Comparison of ENCODE assay signal across 11 cellular contexts in genomic region chr14:65168840-65169239, GRCh38.
DNase-seq lines count a peak whose midpoint lies in the region; FAIRE-seq and TF ChIP-seq lines count a peak whose summit lies in the region.
"Had no signal": no experiment of that assay in that cellular context is flagged by ENCODE, and none has a peak within 500 bp of the region (broad histone marks: within the 10 kb centered on the region; RNA-seq: fewer than 3 reads in every experiment).

No MANE protein-coding gene starts in this region.

- H3K27me3 ChIP-seq in rectal smooth muscle tissue (ENCODE audit: control insufficient read depth, insufficient read depth, low read length) = peaks cover 3% of the 10 kb centered on the region

- H3K36me3 ChIP-seq in rectal smooth muscle tissue (ENCODE audit: control insufficient read depth, insufficient read depth, low read length) = no peaks in the 10 kb centered on the region

- H3K4me1 ChIP-seq in rectal smooth muscle tissue (ENCODE audit: control insufficient read depth, insufficient read depth, low read length) = peaks cover 4% of the 10 kb centered on the region

- no peak for TF ChIP-seq RAD21 in Ishikawa (IDR thresholded peaks at IDR 0.05; ENCODE audit: low read depth)

- no peaks in the 10 kb centered on the region for H3K9me3 Mint-ChIP-seq in endothelial cell (ENCODE audit: unreplicated experiment)

- no peak overlapping the region for H3K4me3 ChIP-seq in cardiac fibroblast (replicated peaks in 1 of 2; ENCODE audit: low read depth in 2 of 2, low read length in 2 of 2)
- no peak overlapping the region for H3K4me3 ChIP-seq in rectal smooth muscle tissue (ENCODE audit: low read length)

- peaks cover 2% of the 10 kb centered on the region for H3K4me1 Mint-ChIP-seq in endothelial cell (ENCODE audit: unreplicated experiment)

- no peak overlapping the region for H3K27ac Mint-ChIP-seq in endothelial cell (ENCODE audit: unreplicated experiment)

- H3K9ac ChIP-seq in rectal smooth muscle tissue (ENCODE audit: low read length) = no peak overlapping the region

- FAIRE-seq in GM19239 (lab: Jason Lieb, UNC) = peak; percentile 70

- DNase-seq in GM19239 (ENCODE audit: insufficient read length, low spot score) = no peak
- DNase-seq in cardiac fibroblast (ENCODE audit: low read depth in 2 of 2) = peak; percentile 74 to 90
- DNase-seq in EL = no peak
- DNase-seq in endothelial cell (ENCODE audit: low spot score) = no peak
- no peak for DNase-seq in DMS79 treated with DMSO at 0.1 percent for 48 hours (lab: John Stamatoyannopoulos, UW)
- DNase-seq in NK-92 (lab: John Stamatoyannopoulos, UW; ENCODE audit: unreplicated experiment) = no peak
- DNase-seq: effector CD8-positive, alpha-beta T cell; GDM1; OCI-M1 had no signal

- no peak for TF ChIP-seq CTCF in cardiac fibroblast (IDR thresholded peaks at IDR 0.05; ENCODE audit: low read depth, low read length)
- no peak for TF ChIP-seq CTCF in endothelial cell (IDR thresholded peaks at IDR 0.05; ENCODE audit: unreplicated experiment)

- H3K4me3 Mint-ChIP-seq in endothelial cell (ENCODE audit: unreplicated experiment) = no peak overlapping the region

- no peak for TF ChIP-seq EP300 in Ishikawa (IDR thresholded peaks at IDR 0.05; ENCODE audit: borderline replicate concordance)

- H3K27me3 Mint-ChIP-seq in endothelial cell (ENCODE audit: unreplicated experiment) = no peaks in the 10 kb centered on the region

- peak overlapping the region; percentile 17 for H3K27ac ChIP-seq in rectal smooth muscle tissue (ENCODE audit: low read depth, low read length)

- no peaks in the 10 kb centered on the region for H3K36me3 Mint-ChIP-seq in endothelial cell (ENCODE audit: low read depth, unreplicated experiment)

TF ChIP-seq in Ishikawa, 13 proteins besides CTCF, POLR2A, EP300 and RAD21:
- no peak for TF ChIP-seq REST (IDR thresholded peaks at IDR 0.05; ENCODE audit: low read depth)
- peak; percentile 85 for TF ChIP-seq USF1 (IDR thresholded peaks at IDR 0.05)
- no peak for TF ChIP-seq NFIC (IDR thresholded peaks at IDR 0.05)
TF ChIP-seq in Ishikawa: peak in this region for 1.

Comparison
In these comparisons a context has a peak if more than half of its experiments do, and no peak if none do; other contexts are left out.
1. DNase-seq: peak in cardiac fibroblast (2 of 2); none in GM19239 (single experiment), EL (single experiment), endothelial cell (single experiment), DMS79 treated with DMSO at 0.1 percent for 48 hours (single experiment) and NK-92 (single experiment).